In genomic region chr10:7409732-7410168, GRCh38 we compare ENCODE assay signal across 8 cellular contexts. TPM values are rescaled to one million over a fixed set of nuclear protein-coding genes. Genes with fewer than 3 reads are reported as not detected.
DNase-seq lines count a peak whose midpoint lies in the region; TF ChIP-seq lines count a peak whose summit lies in the region.

No MANE protein-coding gene starts in this region.

- peak overlapping the region; percentile 90 for H2AFZ ChIP-seq in GM23248

- H3K9me2 ChIP-seq in GM23248 (ENCODE audit: insufficient read depth), result no peaks in the 10 kb centered on the region

- no peaks in the 10 kb centered on the region for H4K20me1 ChIP-seq in GM23248 (ENCODE audit: insufficient read depth)

- TF ChIP-seq CTCF in AG04449 (IDR thresholded peaks at IDR 0.05; ENCODE audit: insufficient read depth, low read length, missing control alignments) (no peak), fibroblast of mammary gland (conservative IDR thresholded peaks at IDR 0.05; ENCODE audit: control insufficient read depth, insufficient read depth, low read depth, low read length) (no peak)

- in situ Hi-C loops in GM23248 (cut with MboI), result loop anchor here (25.0 kb wide), 2 partner anchors 747 to 972 kb away; no protein-coding TSS in a partner anchor

- H3K9ac ChIP-seq in GM23248 (0 out of 2 replicates have a peak overlapping the region, but pooled peaks have one; percentile 41), rectal smooth muscle tissue (ENCODE audit: low read length) (no peak overlapping the region)

- H3K79me2 ChIP-seq in GM23248 (ENCODE audit: insufficient read depth), result no peaks in the 10 kb centered on the region

- no peaks in the 10 kb centered on the region for H3K9me3 ChIP-seq in GM23248 (ENCODE audit: low read depth)

- POLR2A ChIA-PET in AG04449 (lab: Yijun Ruan, JAX), result no interaction called here

- H3K36me3 ChIP-seq in GM23248 (ENCODE audit: low read depth), result no peaks in the 10 kb centered on the region
- H3K36me3 ChIP-seq in rectal smooth muscle tissue (ENCODE audit: control insufficient read depth, insufficient read depth, low read length), result no peaks in the 10 kb centered on the region

- H3F3A ChIP-seq in GM23248 (ENCODE audit: insufficient read depth), result no peaks in the 10 kb centered on the region

- H3K27me3 ChIP-seq in GM23248 (replicated peaks; ENCODE audit: insufficient read depth) (peaks cover 49% of the 10 kb centered on the region), rectal smooth muscle tissue (ENCODE audit: control insufficient read depth, insufficient read depth, low read length) (peaks cover 14% of the 10 kb centered on the region)

- no peak for DNase-seq in AG04449 (ENCODE audit: low read depth, low spot score)
- peak; percentile 21 for DNase-seq in GM23248
- DNase-seq in activated CD8-positive, alpha-beta memory T cell treated with anti-CD3 and anti-CD28 coated beads for 24 hours, result peak; percentile 77
- DNase-seq in fibroblast of mammary gland (ENCODE audit: low read depth), result peak; percentile 4
- DNase-seq in effector CD4-positive, alpha-beta T cell, result no peak
- no peak for DNase-seq in NCI-H2029 treated with DMSO at 0.1 percent for 48 hours (lab: John Stamatoyannopoulos, UW)
- no peak for DNase-seq in GDM1 (lab: John Stamatoyannopoulos, UW)

- H3K4me1 ChIP-seq in GM23248 (ENCODE audit: insufficient read depth) (no peaks in the 10 kb centered on the region), rectal smooth muscle tissue (ENCODE audit: control insufficient read depth, insufficient read depth, low read length) (peaks cover 8% of the 10 kb centered on the region)

- H3K4me3 ChIP-seq in AG04449 (ENCODE audit: low read depth, low read length) (peak overlapping the region; percentile 59), GM23248 (peak overlapping the region; percentile 89), fibroblast of mammary gland (ENCODE audit: control insufficient read depth, low read depth, low read length) (peak overlapping the region; percentile 53), rectal smooth muscle tissue (ENCODE audit: low read length) (peak overlapping the region; percentile 80)

- CTCF ChIA-PET in AG04449 (lab: Yijun Ruan, JAX), result interaction anchor here (1.0 to 1.2 kb wide), 2 partner anchors 492 to 738 kb away, joined by 3 read pairs; no protein-coding TSS in a partner anchor

- H3K4me2 ChIP-seq in GM23248 (ENCODE audit: unreplicated experiment), result peak overlapping the region; percentile 73

- 5 to 6% methylated on average over 15 of the region's 15 CpGs for WGBS in GM23248 (ENCODE audit: low coverage in 1 of 2, low lambda C conversion rate in 2 of 2, missing lambda C conversion rate in 2 of 2), 2 experiments

- H3K27ac ChIP-seq in GM23248 (no peak overlapping the region), rectal smooth muscle tissue (ENCODE audit: low read depth, low read length) (no peak overlapping the region)

RNA-seq across cellular contexts. Expression of gene SFMBT2, which starts 1.1 kb away (rescaled TPM):
- total RNA-seq in GM23248 (2014; rRNA removed; shearing (Covaris generic)), result 0.13 and 0.22 TPM in 2 replicates
- polyA plus RNA-seq in GM23248 (2016; fragmentation: Nextera tagmentation; extraction: Ambion mirVana), result 0.06 TPM in 1 of 2 replicates, not detected in the other

Comparison
In these comparisons a context has a peak if more than half of its experiments do, and no peak if none do; other contexts are left out.
1. DNase-seq: peak in GM23248 (single experiment), activated CD8-positive, alpha-beta memory T cell treated with anti-CD3 and anti-CD28 coated beads for 24 hours (single experiment) and fibroblast of mammary gland (single experiment); none in AG04449 (single experiment), effector CD4-positive, alpha-beta T cell (single experiment), NCI-H2029 treated with DMSO at 0.1 percent for 48 hours (single experiment) and GDM1 (single experiment).
2. Peak in every context shown above with its lines, with median percentiles within 50 percentile points of each other: H3K4me3 ChIP-seq.